1 cellular context compared by ENCODE assay signal in the genomic region with DNA sequence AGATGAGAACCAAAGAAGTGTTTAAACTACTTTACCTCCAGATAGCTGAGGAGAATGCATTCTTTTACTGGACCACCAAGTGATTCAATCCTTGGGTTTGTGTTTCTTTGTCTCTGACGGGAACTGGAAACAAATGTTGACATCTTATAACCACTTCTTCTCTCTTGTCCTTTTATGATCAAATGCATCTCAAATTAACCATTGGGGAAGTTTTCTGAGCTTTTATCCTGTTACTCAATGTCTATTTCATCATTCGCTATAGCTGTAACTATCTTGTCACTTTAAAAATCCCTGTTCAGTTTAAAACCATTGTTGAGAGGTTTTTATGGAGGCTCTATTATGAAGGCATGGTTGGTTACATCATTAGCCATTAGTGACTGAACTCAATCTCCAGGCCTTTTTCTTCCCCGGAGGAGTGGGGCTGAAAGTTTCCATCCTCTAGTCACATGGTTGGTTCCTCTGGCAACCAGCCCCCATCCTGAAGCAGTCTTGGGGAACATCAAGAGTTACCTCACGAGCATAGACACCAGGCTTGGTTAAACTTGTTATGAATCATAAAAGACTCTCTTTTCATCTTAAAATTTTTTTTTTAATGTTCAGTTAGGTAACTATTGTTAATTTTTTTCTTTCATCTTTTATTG.
TF ChIP-seq lines count a peak whose summit lies in the region.

No MANE protein-coding gene starts in this region.

TF ChIP-seq in neural cell, 6 proteins besides CTCF, POLR2A, EP300 and RAD21:
- TF ChIP-seq, protein P1, sequence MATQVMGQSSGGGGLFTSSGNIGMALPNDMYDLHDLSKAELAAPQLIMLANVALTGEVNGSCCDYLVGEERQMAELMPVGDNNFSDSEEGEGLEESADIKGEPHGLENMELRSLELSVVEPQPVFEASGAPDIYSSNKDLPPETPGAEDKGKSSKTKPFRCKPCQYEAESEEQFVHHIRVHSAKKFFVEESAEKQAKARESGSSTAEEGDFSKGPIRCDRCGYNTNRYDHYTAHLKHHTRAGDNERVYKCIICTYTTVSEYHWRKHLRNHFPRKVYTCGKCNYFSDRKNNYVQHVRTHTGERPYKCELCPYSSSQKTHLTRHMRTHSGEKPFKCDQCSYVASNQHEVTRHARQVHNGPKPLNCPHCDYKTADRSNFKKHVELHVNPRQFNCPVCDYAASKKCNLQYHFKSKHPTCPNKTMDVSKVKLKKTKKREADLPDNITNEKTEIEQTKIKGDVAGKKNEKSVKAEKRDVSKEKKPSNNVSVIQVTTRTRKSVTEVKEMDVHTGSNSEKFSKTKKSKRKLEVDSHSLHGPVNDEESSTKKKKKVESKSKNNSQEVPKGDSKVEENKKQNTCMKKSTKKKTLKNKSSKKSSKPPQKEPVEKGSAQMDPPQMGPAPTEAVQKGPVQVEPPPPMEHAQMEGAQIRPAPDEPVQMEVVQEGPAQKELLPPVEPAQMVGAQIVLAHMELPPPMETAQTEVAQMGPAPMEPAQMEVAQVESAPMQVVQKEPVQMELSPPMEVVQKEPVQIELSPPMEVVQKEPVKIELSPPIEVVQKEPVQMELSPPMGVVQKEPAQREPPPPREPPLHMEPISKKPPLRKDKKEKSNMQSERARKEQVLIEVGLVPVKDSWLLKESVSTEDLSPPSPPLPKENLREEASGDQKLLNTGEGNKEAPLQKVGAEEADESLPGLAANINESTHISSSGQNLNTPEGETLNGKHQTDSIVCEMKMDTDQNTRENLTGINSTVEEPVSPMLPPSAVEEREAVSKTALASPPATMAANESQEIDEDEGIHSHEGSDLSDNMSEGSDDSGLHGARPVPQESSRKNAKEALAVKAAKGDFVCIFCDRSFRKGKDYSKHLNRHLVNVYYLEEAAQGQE (IDR thresholded peaks at IDR 0.05; ENCODE audit: borderline replicate concordance) = no peak
- TF ChIP-seq MXI1 (conservative IDR thresholded peaks at IDR 0.05; ENCODE audit: poor library complexity, severe bottlenecking) (no peak), EZH2 (IDR thresholded peaks at IDR 0.05; ENCODE audit: borderline replicate concordance, insufficient read depth, low read length, poor library complexity, severe bottlenecking) (no peak), POLR2AphosphoS5 (IDR thresholded peaks at IDR 0.05) (no peak), SMC3 (conservative IDR thresholded peaks at IDR 0.05; ENCODE audit: poor library complexity) (no peak), TAF1 (IDR thresholded peaks at IDR 0.05; ENCODE audit: low read depth) (no peak)
